Comparison of ENCODE assay signal across 22 cellular contexts in genomic region chr17:76519048-76519614, GRCh38. TPM values are rescaled to one million over a fixed set of nuclear protein-coding genes. Genes with fewer than 3 reads are reported as not detected.
DNase-seq lines count a peak whose midpoint lies in the region; ATAC-seq and TF ChIP-seq lines count a peak whose summit lies in the region.
"Had no signal": no experiment of that assay in that cellular context is flagged by ENCODE, and none has a peak within 500 bp of the region (broad histone marks: within the 10 kb centered on the region; RNA-seq: fewer than 3 reads in every experiment).

No MANE protein-coding gene starts in this region.

- H3K4me3 Mint-ChIP-seq in stimulated activated naive CD8-positive, alpha-beta T cell treated with anti-CD3 and anti-CD28 coated beads, Interleukin-15, Interleukin-2, amounts not matched to agents 100 ng/mL and 50 ng/mL, for 24 hours = no peak overlapping the region
- no peak overlapping the region for H3K4me3 Mint-ChIP-seq in WTC11
- H3K4me3 Mint-ChIP-seq in naive thymus-derived CD4-positive, alpha-beta T cell = no peak overlapping the region
- H3K4me3 Mint-ChIP-seq: HFFc6, memory B cell had no signal

- peak overlapping the region; percentile 38 for H3K27ac Mint-ChIP-seq in stimulated activated naive CD8-positive, alpha-beta T cell treated with anti-CD3 and anti-CD28 coated beads, Interleukin-15, Interleukin-2, amounts not matched to agents 100 ng/mL and 50 ng/mL, for 24 hours
- no peak overlapping the region for H3K27ac Mint-ChIP-seq in WTC11
- peak overlapping the region in 7 of 9 donors; percentile 32 to 100 (median 81) for H3K27ac Mint-ChIP-seq in naive thymus-derived CD4-positive, alpha-beta T cell
- H3K27ac Mint-ChIP-seq: HFFc6, memory B cell had no signal

- peaks cover 40% of the 10 kb centered on the region for H3K4me1 Mint-ChIP-seq in stimulated activated naive CD8-positive, alpha-beta T cell treated with anti-CD3 and anti-CD28 coated beads, Interleukin-15, Interleukin-2, amounts not matched to agents 100 ng/mL and 50 ng/mL, for 24 hours (ENCODE audit: low read depth)
- H3K4me1 Mint-ChIP-seq in WTC11 = peaks cover 13% of the 10 kb centered on the region
- H3K4me1 Mint-ChIP-seq in naive thymus-derived CD4-positive, alpha-beta T cell = peaks cover 25 to 52% (median 38%) of the 10 kb centered on the region in 7 donors

- POLR2A ChIA-PET in WTC11 (lab: Charles Lee) = no interaction called here
- POLR2A ChIA-PET in naive thymus-derived CD4-positive, alpha-beta T cell (lab: Charles Lee) = interaction anchor here (2.4 kb wide), 1 partner anchor 18 kb away, joined by 10 read pairs; the partner anchor contains the start of gene RHBDF2

- H3K36me3 Mint-ChIP-seq in stimulated activated naive CD8-positive, alpha-beta T cell treated with anti-CD3 and anti-CD28 coated beads, Interleukin-15, Interleukin-2, amounts not matched to agents 100 ng/mL and 50 ng/mL, for 24 hours (ENCODE audit: low read depth) = no peaks in the 10 kb centered on the region
- H3K36me3 Mint-ChIP-seq in WTC11 = no peaks in the 10 kb centered on the region
- H3K36me3 Mint-ChIP-seq in naive thymus-derived CD4-positive, alpha-beta T cell = peaks cover 0 to 3% (median 0%) of the 10 kb centered on the region in 5 donors
- H3K36me3 Mint-ChIP-seq: memory B cell had no signal

- H3K27me3 ChIP-seq in naive thymus-derived CD4-positive, alpha-beta T cell (ENCODE audit: control insufficient read depth in 2 of 2, insufficient read depth in 2 of 2, low read length in 2 of 2) = no peaks in the 10 kb centered on the region

- ATAC-seq in stimulated activated naive CD8-positive, alpha-beta T cell treated with anti-CD3 and anti-CD28 coated beads, Interleukin-15, Interleukin-2, amounts not matched to agents 100 U/mL and 50 U/mL, for 24 hours = no peak
- ATAC-seq in WTC11 (no peak), GM18868 (IDR thresholded peaks at IDR 0.05; ENCODE audit: unreplicated experiment) (no peak)
- no peak for ATAC-seq in naive thymus-derived CD4-positive, alpha-beta T cell
- ATAC-seq: left cardiac atrium, psoas muscle, Right ventricle myocardium inferior had no signal

- in situ Hi-C loops in GM13976 (cut with MboI; ENCODE audit: low sequenced_read_pairs, unreplicated experiment) = no loop called here

- H3K9me3 ChIP-seq in naive thymus-derived CD4-positive, alpha-beta T cell (ENCODE audit: control insufficient read depth in 2 of 3, low read length in 3 of 3) = no peaks in the 10 kb centered on the region
- H3K9me3 ChIP-seq: psoas muscle, thoracic aorta had no signal

- H3K9me3 Mint-ChIP-seq in stimulated activated naive CD8-positive, alpha-beta T cell treated with anti-CD3 and anti-CD28 coated beads, Interleukin-15, Interleukin-2, amounts not matched to agents 100 ng/mL and 50 ng/mL, for 24 hours = no peaks in the 10 kb centered on the region
- no peaks in the 10 kb centered on the region for H3K9me3 Mint-ChIP-seq in WTC11
- peaks cover 0 to 5% (median 0%) of the 10 kb centered on the region in 11 donors for H3K9me3 Mint-ChIP-seq in naive thymus-derived CD4-positive, alpha-beta T cell
- H3K9me3 Mint-ChIP-seq: HFFc6, memory B cell had no signal

- H3K27me3 Mint-ChIP-seq in stimulated activated naive CD8-positive, alpha-beta T cell treated with anti-CD3 and anti-CD28 coated beads, Interleukin-15, Interleukin-2, amounts not matched to agents 100 ng/mL and 50 ng/mL, for 24 hours = no peaks in the 10 kb centered on the region
- H3K27me3 Mint-ChIP-seq in WTC11 (ENCODE audit: low read depth) = peaks cover 18% of the 10 kb centered on the region
- H3K27me3 Mint-ChIP-seq in naive thymus-derived CD4-positive, alpha-beta T cell = peaks cover 0 to 10% (median 0%) of the 10 kb centered on the region in 5 donors

- CTCF ChIA-PET in WTC11 (lab: Charles Lee) = interaction anchor here (0.7 to 2.1 kb wide), 4 partner anchors 9 to 162 kb away, joined by 3 to 7 read pairs (median 4); no protein-coding TSS in a partner anchor
- CTCF ChIA-PET in naive thymus-derived CD4-positive, alpha-beta T cell (lab: Charles Lee) = interaction anchor here (0.5 to 1.2 kb wide), 4 partner anchors 12 to 195 kb away, joined by 3 to 5 read pairs (median 4); no protein-coding TSS in a partner anchor

- H3K4me3 ChIP-seq in naive thymus-derived CD4-positive, alpha-beta T cell (ENCODE audit: low read length) = no peak overlapping the region
- H3K4me3 ChIP-seq: coronary artery, psoas muscle, thoracic aorta had no signal

- H3K4me1 ChIP-seq in naive thymus-derived CD4-positive, alpha-beta T cell (ENCODE audit: control insufficient read depth in 2 of 2, insufficient read depth in 2 of 2, low read length in 2 of 2) = peaks cover 38 to 44% of the 10 kb centered on the region in 2 donors

- intact Hi-C loops in naive thymus-derived CD4-positive, alpha-beta T cell (cut with micrococcal nuclease) = loop anchor here (5.0 kb wide), 3 partner anchors 67 to 218 kb away; partner anchors contain the start of genes MFSD11 (in 1 of the 2), SRSF2 (in 1 of the 2) and UBE2O (in 1 of the 2)

- DNase-seq in stimulated activated naive CD8-positive, alpha-beta T cell treated with anti-CD3 and anti-CD28 coated beads, Interleukin-15, Interleukin-2, amounts not matched to agents 100 U/mL and 50 U/mL, for 24 hours = no peak
- DNase-seq in WTC11 (ENCODE audit: low spot score) (no peak), cortex of kidney (lab: John Stamatoyannopoulos, UW) (no peak), GM13976 (ENCODE audit: low spot score) (no peak)
- DNase-seq in naive thymus-derived CD4-positive, alpha-beta T cell = no peak
- DNase-seq: activated CD4-positive, alpha-beta T cell treated with anti-CD3 and anti-CD28 coated beads for 4 hours; GF-D8; head of caudate nucleus; HFFc6; left cardiac atrium; NCI-H1694 treated with DMSO at 0.1 percent for 48 hours; psoas muscle had no signal

- TF ChIP-seq CTCF in WTC11 (IDR thresholded peaks at IDR 0.05) (no peak), GM13976 (IDR thresholded peaks at IDR 0.05; ENCODE audit: borderline replicate concordance, control extremely low read depth, extremely low read depth, insufficient read depth, missing control alignments) (no peak)

- no peak overlapping the region for H3K27ac ChIP-seq in naive thymus-derived CD4-positive, alpha-beta T cell (ENCODE audit: low read depth, low read length)
- H3K27ac ChIP-seq: coronary artery, psoas muscle, thoracic aorta had no signal

- no peaks in the 10 kb centered on the region for H3K36me3 ChIP-seq in naive thymus-derived CD4-positive, alpha-beta T cell (ENCODE audit: control insufficient read depth in 2 of 3, insufficient read depth in 3 of 3, low read length in 3 of 3)
- H3K36me3 ChIP-seq: thoracic aorta had no signal

TF ChIP-seq in WTC11, 78 proteins besides CTCF, POLR2A, EP300 and RAD21:
- TF ChIP-seq FOXJ3 (CRISPR knock-in tag; IDR thresholded peaks at IDR 0.05; ENCODE audit: borderline replicate concordance) (no peak), CBFB (CRISPR knock-in tag; IDR thresholded peaks at IDR 0.05; ENCODE audit: low read depth) (no peak), ZNF263 (CRISPR knock-in tag; IDR thresholded peaks at IDR 0.05; ENCODE audit: low read depth) (peak; percentile 54; the same call in 1 of the 2 replicates)

RNA-seq across cellular contexts. Expression of gene RHBDF2, which starts 17.9 kb away (rescaled TPM):
- 28.6 to 33.0 TPM (median 31.5 TPM) in 3 replicates for total RNA-seq in WTC11 (2021)
- total RNA-seq in naive thymus-derived CD4-positive, alpha-beta T cell = 100 to 1,000 TPM in 1 of 5 experiments, 10 to 100 TPM in 4; 31.1 to 119 (median 35.4) TPM
- 1 to 10 TPM; 2.9 to 7.5 TPM for polyA plus RNA-seq in naive thymus-derived CD4-positive, alpha-beta T cell
- polyA plus RNA-seq: neural cell had no signal

RNA-seq across cellular contexts. Expression of gene CYGB, which starts 18.4 kb away (rescaled TPM):
- 3.6 to 5.3 TPM (median 5.1 TPM) in 3 replicates for total RNA-seq in WTC11 (2021)
- total RNA-seq in naive thymus-derived CD4-positive, alpha-beta T cell = not detected
- polyA plus RNA-seq in naive thymus-derived CD4-positive, alpha-beta T cell = under 1 TPM; 0.33 to 0.35 TPM

RNA-seq across cellular contexts. Expression of gene PRCD, which starts 20.7 kb away (rescaled TPM):
- 2.7 to 4.5 TPM (median 4.0 TPM) in 3 replicates for total RNA-seq in WTC11 (2021)
- not detected for total RNA-seq in naive thymus-derived CD4-positive, alpha-beta T cell
- 1 to 10 TPM in 1 of 2 donors, not detected in 1; 1.3 TPM for polyA plus RNA-seq in naive thymus-derived CD4-positive, alpha-beta T cell
- total RNA-seq: bronchial epithelial cell, HFFc6 had no signal

RNA-seq across cellular contexts. Expression of gene AANAT, which starts 51.7 kb away (rescaled TPM):
- total RNA-seq in WTC11 (2021) = 0.17 to 0.57 TPM in 2 of 3 replicates, not detected in the other
- total RNA-seq in naive thymus-derived CD4-positive, alpha-beta T cell = not detected
- polyA plus RNA-seq in naive thymus-derived CD4-positive, alpha-beta T cell = not detected
- total RNA-seq: bronchial epithelial cell, left cardiac atrium, LHCN-M2, psoas muscle, Right ventricle myocardium inferior, skeletal muscle tissue, thoracic aorta had no signal
- polyA plus RNA-seq: neural cell had no signal
